24 cellular contexts compared by ENCODE assay signal in genomic region chr2:20173496-20174402, GRCh38. TPM values are rescaled to one million over a fixed set of nuclear protein-coding genes. Genes with fewer than 3 reads are reported as not detected.
DNase-seq lines count a peak whose midpoint lies in the region; ATAC-seq, FAIRE-seq and TF ChIP-seq lines count a peak whose summit lies in the region.
"Had no signal": no experiment of that assay in that cellular context is flagged by ENCODE, and none has a peak within 500 bp of the region (broad histone marks: within the 10 kb centered on the region; RNA-seq: fewer than 3 reads in every experiment).

No MANE protein-coding gene starts in this region.

- no peak overlapping the region for H4K91ac ChIP-seq in H9 (ENCODE audit: insufficient read length, low read depth, low read length)

- no peak overlapping the region for H2BK15ac ChIP-seq in H9 (ENCODE audit: low read depth, low read length)

- H2BK5ac ChIP-seq in H9 (ENCODE audit: insufficient read length, low read length): no peak overlapping the region

- TF ChIP-seq POLR2A in body of pancreas (IDR thresholded peaks at IDR 0.05): no peak

- H3K14ac ChIP-seq in H9 (ENCODE audit: insufficient read depth, low read length): no peak overlapping the region; the same call in 1 of the 2 replicates

- peak overlapping the region in 1 of 3 experiments; percentile 84; a peak in 2 of 7 replicates for H3K27ac Mint-ChIP-seq in H9
- H3K27ac Mint-ChIP-seq in glutamatergic neuron (ENCODE audit: unreplicated experiment): no peak overlapping the region
- H3K27ac Mint-ChIP-seq: CD8-positive, alpha-beta T cell; HFFc6; IgD-negative memory B cell had no signal

- no peak overlapping the region for H3T11ph ChIP-seq in H9 (ENCODE audit: low read length)

- H3K27me3 Mint-ChIP-seq in H9 (ENCODE audit: low read depth): no peaks in the 10 kb centered on the region; the same call in none of the 2 replicates
- peaks cover 3% of the 10 kb centered on the region for H3K27me3 Mint-ChIP-seq in glutamatergic neuron (ENCODE audit: unreplicated experiment)

- H3K27ac ChIP-seq in H9 (ENCODE audit: insufficient read length, low read depth, low read length) (no peak overlapping the region), coronary artery (no peak overlapping the region), kidney (ENCODE audit: low read depth in 2 of 2, low read length in 2 of 2) (peak overlapping the region in 1 of 2 donors; percentile 37), body of pancreas (no peak overlapping the region)
- H3K27ac ChIP-seq: BLaER1, HL-60 had no signal

- WGBS in H9 (ENCODE audit: extremely low coverage, insufficient read length, low lambda C conversion rate): no CpG with 5 or more reads among the region's 14 CpGs
- WGBS in body of pancreas, 2 donors: 73 to 78% methylated on average over 14 of the region's 14 CpGs

- no peak overlapping the region for H2BK20ac ChIP-seq in H9 (ENCODE audit: low read depth, low read length, poor library complexity, severe bottlenecking)

- no peaks in the 10 kb centered on the region for H4K20me1 ChIP-seq in H9 (ENCODE audit: control insufficient read depth, insufficient read depth, insufficient read length)
- H4K20me1 ChIP-seq: BLaER1 had no signal

- no peak overlapping the region for H3K4me3 Mint-ChIP-seq in H9
- H3K4me3 Mint-ChIP-seq in glutamatergic neuron (ENCODE audit: unreplicated experiment): no peak overlapping the region
- H3K4me3 Mint-ChIP-seq: CD8-positive, alpha-beta T cell; HFFc6; IgD-negative memory B cell had no signal

- H3K56ac ChIP-seq in H9 (ENCODE audit: insufficient read length, low read depth, low read length): no peak overlapping the region

- no peaks in the 10 kb centered on the region for H3K9me3 Mint-ChIP-seq in H9
- no peaks in the 10 kb centered on the region for H3K9me3 Mint-ChIP-seq in glutamatergic neuron (ENCODE audit: unreplicated experiment)
- H3K9me3 Mint-ChIP-seq: CD8-positive, alpha-beta T cell; HFFc6; IgD-negative memory B cell had no signal

- H3K4me1 ChIP-seq in H9 (ENCODE audit: insufficient read depth, low read length) (no peaks in the 10 kb centered on the region; the same call in 1 of the 2 replicates), kidney (ENCODE audit: control insufficient read depth in 1 of 2, insufficient read depth in 1 of 2, low read depth in 1 of 2, low read length in 2 of 2) (peaks cover 19 to 20% of the 10 kb centered on the region in 2 donors), body of pancreas (no peaks in the 10 kb centered on the region)
- H3K4me1 ChIP-seq: BLaER1 had no signal

- no peaks in the 10 kb centered on the region for H3K79me1 ChIP-seq in H9 (ENCODE audit: insufficient read depth, low read depth, low read length, poor library complexity, severe bottlenecking)

- H3K23ac ChIP-seq in H9 (ENCODE audit: insufficient read length, low read depth, low read length): no peak overlapping the region

- H4K8ac ChIP-seq in H9 (replicated peaks; ENCODE audit: insufficient read length, low read depth, low read length): no peak overlapping the region

- H3K9ac ChIP-seq in H9 (ENCODE audit: extremely low read depth, insufficient read length, low read length) (no peak overlapping the region), kidney (ENCODE audit: low read length in 2 of 2) (no peak overlapping the region)
- H3K9ac ChIP-seq: BLaER1 had no signal

- intact Hi-C loops in kidney (cut with DNase I) (no loop called here), sciatic nerve (cut with DNase I) (no loop called here), body of pancreas (cut with DNase I) (no loop called here)

- no peak overlapping the region for H2BK120ac ChIP-seq in H9 (ENCODE audit: low read depth, low read length, poor library complexity, severe bottlenecking)

- no peaks in the 10 kb centered on the region for H3K23me2 ChIP-seq in H9 (ENCODE audit: insufficient read length, low read depth, low read length, poor library complexity, severe bottlenecking)

- no peak overlapping the region for H3K4ac ChIP-seq in H9 (ENCODE audit: low read depth, low read length)

- H2AFZ ChIP-seq in H9 (ENCODE audit: low read length): no peak overlapping the region

- no peaks in the 10 kb centered on the region for H3K79me2 ChIP-seq in H9 (ENCODE audit: insufficient read depth, low read length)

- H4K5ac ChIP-seq in H9 (ENCODE audit: insufficient read length, low read depth, low read length): no peak overlapping the region

- H2AK5ac ChIP-seq in H9 (ENCODE audit: insufficient read length, low read length): no peak overlapping the region

- no peaks in the 10 kb centered on the region for H3K9me3 ChIP-seq in H9 (ENCODE audit: control insufficient read depth, low read depth, low read length)
- no peaks in the 10 kb centered on the region for H3K9me3 ChIP-seq in kidney (ENCODE audit: control insufficient read depth in 1 of 2, low read length in 2 of 2)
- no peaks in the 10 kb centered on the region for H3K9me3 ChIP-seq in body of pancreas
- H3K9me3 ChIP-seq: A549, BLaER1 had no signal

- no peak overlapping the region for H3K18ac ChIP-seq in H9 (ENCODE audit: insufficient read length, low read depth, low read length)

- H3K36me3 Mint-ChIP-seq in H9 (ENCODE audit: insufficient read depth in 1 of 3, low read depth in 3 of 3) (no peaks in the 10 kb centered on the region), glutamatergic neuron (ENCODE audit: unreplicated experiment) (no peaks in the 10 kb centered on the region)
- H3K36me3 Mint-ChIP-seq: CD8-positive, alpha-beta T cell; IgD-negative memory B cell had no signal

- TF ChIP-seq CTCF in H9 (conservative IDR thresholded peaks at IDR 0.05): no peak
- TF ChIP-seq CTCF in coronary artery (IDR thresholded peaks at IDR 0.05): no peak
- TF ChIP-seq CTCF in kidney (IDR thresholded peaks at IDR 0.05; ENCODE audit: borderline replicate concordance, extremely low read depth, insufficient read depth): no peak
- no peak for TF ChIP-seq CTCF in glutamatergic neuron (IDR thresholded peaks at IDR 0.05; ENCODE audit: partially characterized antibody, unreplicated experiment)
- TF ChIP-seq CTCF in body of pancreas (IDR thresholded peaks at IDR 0.05): no peak

- H3K27me3 ChIP-seq in H9 (ENCODE audit: insufficient read depth, low read length): no peaks in the 10 kb centered on the region
- no peaks in the 10 kb centered on the region for H3K27me3 ChIP-seq in body of pancreas
- H3K27me3 ChIP-seq: BLaER1 had no signal

- ATAC-seq in sciatic nerve: no peak
- no peak for ATAC-seq in body of pancreas
- ATAC-seq: A549; CD8-positive, alpha-beta T cell had no signal

- DNase-seq in H9 (peak; percentile 22), coronary artery (ENCODE audit: low spot score) (peak; percentile 50), kidney (peak; percentile 46), sciatic nerve (ENCODE audit: low spot score) (peak; percentile 47), glutamatergic neuron (no peak), body of pancreas (no peak)
- no peak for DNase-seq in activated CD4-positive, alpha-beta T cell treated with anti-CD3 and anti-CD28 coated beads for 1 hour
- DNase-seq: Calu3; CD8-positive, alpha-beta T cell; HFFc6; Karpas-422; NCI-H1417 treated with DMSO at 0.1 percent for 48 hours; NCI-H1930; NCI-H226; NCI-H524; NCI-H82; OCI-M1; SHP77 treated with DMSO at 0.1 percent for 48 hours had no signal

- H3K4me3 ChIP-seq in coronary artery (no peak overlapping the region), kidney (ENCODE audit: low read length in 2 of 2) (no peak overlapping the region), body of pancreas (no peak overlapping the region)
- H3K4me3 ChIP-seq: A549, BLaER1 had no signal

- H3K36me3 ChIP-seq in kidney (ENCODE audit: control insufficient read depth in 1 of 2, insufficient read depth in 2 of 2, low read length in 2 of 2) (no peaks in the 10 kb centered on the region), body of pancreas (replicated peaks in 1 of 2; ENCODE audit: insufficient read depth in 1 of 2, low read depth in 2 of 2) (no peaks in the 10 kb centered on the region)
- H3K36me3 ChIP-seq: BLaER1 had no signal

- H3K4me2 ChIP-seq in H9 (ENCODE audit: insufficient read depth, insufficient read length, low read length): no peak overlapping the region
- H3K4me2 ChIP-seq: A549, BLaER1 had no signal

- H2BK12ac ChIP-seq in H9 (ENCODE audit: insufficient read length, low read depth, low read length): no peak overlapping the region

- FAIRE-seq in kidney (lab: Jason Lieb, UNC): no peak
- FAIRE-seq: A549, GM12891, GM18507 had no signal

- peaks cover 27 to 32% of the 10 kb centered on the region in 2 experiments for H3K4me1 Mint-ChIP-seq in H9
- peaks cover 4% of the 10 kb centered on the region for H3K4me1 Mint-ChIP-seq in glutamatergic neuron (ENCODE audit: low read depth, unreplicated experiment)
- H3K4me1 Mint-ChIP-seq: IgD-negative memory B cell had no signal

RNA-seq across cellular contexts. Expression of gene SDC1, which starts 51.2 kb away (rescaled TPM):
- total RNA-seq in H9 (2021) (22.3 and 25.1 TPM in 2 replicates), kidney (266 TPM), sciatic nerve (0.98 TPM), glutamatergic neuron (ENCODE audit: unreplicated experiment) (0.93 TPM), body of pancreas (10 to 100 TPM; 24.7 to 53.2 TPM)
- 206 TPM for polyA plus RNA-seq in kidney (ENCODE audit: insufficient read depth, low read depth, low replicate concordance)
- total RNA-seq: CD8-positive, alpha-beta T cell had no signal

Comparison
In these comparisons a context has a peak if more than half of its experiments do, and no peak if none do; other contexts are left out.
1. DNase-seq: peak in H9 (single experiment), coronary artery (single experiment), kidney (single experiment) and sciatic nerve (single experiment); none in glutamatergic neuron (single experiment), body of pancreas (0 of 4) and activated CD4-positive, alpha-beta T cell treated with anti-CD3 and anti-CD28 coated beads for 1 hour (single experiment).
2. RNA of gene SDC1, which starts 51.2 kb away (total RNA-seq): 266 TPM in kidney (single experiment), 24.7 to 53.2 TPM in body of pancreas and 22.3 to 25.1 TPM in H9; 0.98 TPM in sciatic nerve (single experiment) and 0.93 TPM in glutamatergic neuron (single experiment); every median in the first group is over 10 times any median in the second.